Comparison of ENCODE assay signal across 13 cellular contexts in genomic region chr10:4650109-4650508, GRCh38.
DNase-seq lines count a peak whose midpoint lies in the region; ATAC-seq and TF ChIP-seq lines count a peak whose summit lies in the region.
"Had no signal": no experiment of that assay in that cellular context is flagged by ENCODE, and none has a peak within 500 bp of the region (broad histone marks: within the 10 kb centered on the region; RNA-seq: fewer than 3 reads in every experiment).

No MANE protein-coding gene starts in this region.

- H3K27ac Mint-ChIP-seq in stimulated activated naive CD8-positive, alpha-beta T cell treated with anti-CD3 and anti-CD28 coated beads, Interleukin-15, amount 100 ng/mL, for 72 hours: no peak overlapping the region
- H3K27ac Mint-ChIP-seq in stimulated activated memory B cell treated with anti-CD40 and anti-IgM and Interleukin-4, amounts not matched to agents 10 μg/mL and 1 μg/mL and 100 μg/mL, for 72 hours: no peak overlapping the region
- H3K27ac Mint-ChIP-seq: progenitor cell of endocrine pancreas had no signal

- no peaks in the 10 kb centered on the region for H3K36me3 Mint-ChIP-seq in stimulated activated memory B cell treated with anti-CD40 and anti-IgM and Interleukin-4, amounts not matched to agents 10 μg/mL and 1 μg/mL and 100 μg/mL, for 72 hours

- no peaks in the 10 kb centered on the region for H3K36me3 ChIP-seq in skeletal muscle tissue (ENCODE audit: control insufficient read depth in 3 of 3, insufficient read depth in 3 of 3, low read length in 3 of 3)

- H3K4me3 Mint-ChIP-seq in stimulated activated naive CD8-positive, alpha-beta T cell treated with anti-CD3 and anti-CD28 coated beads, Interleukin-15, amount 100 ng/mL, for 72 hours: no peak overlapping the region
- H3K4me3 Mint-ChIP-seq in stimulated activated memory B cell treated with anti-CD40 and anti-IgM and Interleukin-4, amounts not matched to agents 10 μg/mL and 1 μg/mL and 100 μg/mL, for 72 hours: no peak overlapping the region
- H3K4me3 Mint-ChIP-seq: central memory CD8-positive, alpha-beta T cell had no signal

- TF ChIP-seq CTCF in HFF-Myc (IDR thresholded peaks at IDR 0.05; ENCODE audit: low read depth, low read length, missing control alignments) (no peak), foreskin fibroblast (IDR thresholded peaks at IDR 0.05; ENCODE audit: low read depth, low read length) (no peak)

- peaks cover 34% of the 10 kb centered on the region for H3K27me3 Mint-ChIP-seq in stimulated activated naive CD8-positive, alpha-beta T cell treated with anti-CD3 and anti-CD28 coated beads, Interleukin-15, amount 100 ng/mL, for 72 hours
- no peaks in the 10 kb centered on the region for H3K27me3 Mint-ChIP-seq in stimulated activated memory B cell treated with anti-CD40 and anti-IgM and Interleukin-4, amounts not matched to agents 10 μg/mL and 1 μg/mL and 100 μg/mL, for 72 hours
- H3K27me3 Mint-ChIP-seq: central memory CD8-positive, alpha-beta T cell had no signal

- H3K9me3 Mint-ChIP-seq in stimulated activated naive CD8-positive, alpha-beta T cell treated with anti-CD3 and anti-CD28 coated beads, Interleukin-15, amount 100 ng/mL, for 72 hours: no peaks in the 10 kb centered on the region
- H3K9me3 Mint-ChIP-seq in stimulated activated memory B cell treated with anti-CD40 and anti-IgM and Interleukin-4, amounts not matched to agents 10 μg/mL and 1 μg/mL and 100 μg/mL, for 72 hours: no peaks in the 10 kb centered on the region
- H3K9me3 Mint-ChIP-seq: central memory CD8-positive, alpha-beta T cell had no signal

- H3K4me3 ChIP-seq in HFF-Myc (replicated peaks; ENCODE audit: low read depth, low read length) (no peak overlapping the region), foreskin fibroblast (ENCODE audit: low read depth in 1 of 2, low read length in 2 of 2) (no peak overlapping the region), skeletal muscle tissue (ENCODE audit: low read length in 3 of 3) (no peak overlapping the region)

- no peaks in the 10 kb centered on the region for H3K27me3 ChIP-seq in skeletal muscle tissue (ENCODE audit: control insufficient read depth in 3 of 3, insufficient read depth in 3 of 3, low read length in 3 of 3)

- no peak for ATAC-seq in stimulated activated naive CD8-positive, alpha-beta T cell treated with anti-CD3 and anti-CD28 coated beads, Interleukin-15, amount 100 ng/mL, for 72 hours
- no peak for ATAC-seq in stimulated activated memory B cell treated with anti-CD40 and anti-IgM and Interleukin-4, amounts not matched to agents 10 μg/mL and 1 μg/mL and 100 μg/mL, for 72 hours

- peaks cover 9 to 16% (median 10%) of the 10 kb centered on the region in 3 donors for H3K4me1 ChIP-seq in skeletal muscle tissue (ENCODE audit: control insufficient read depth in 3 of 3, insufficient read depth in 3 of 3, low read length in 3 of 3)

- H3K27ac ChIP-seq in skeletal muscle tissue (ENCODE audit: low read depth, low read length): peak overlapping the region; percentile 8

- no peak overlapping the region for H3K9ac ChIP-seq in skeletal muscle tissue (ENCODE audit: low read depth in 1 of 3, low read length in 3 of 3)

- DNase-seq in HFF-Myc (ENCODE audit: extremely low read depth, low read depth): peak; percentile 61
- peak; percentile 40 for DNase-seq in RPMI7951 (ENCODE audit: low read depth)
- DNase-seq in foreskin fibroblast: peak; percentile 45 to 69
- no peak for DNase-seq in NCI-H524 (lab: John Stamatoyannopoulos, UW)
- DNase-seq in stimulated activated naive CD8-positive, alpha-beta T cell treated with anti-CD3 and anti-CD28 coated beads, Interleukin-15, amount 100 ng/mL, for 72 hours: no peak
- DNase-seq in GM03348 (ENCODE audit: low spot score): no peak
- DNase-seq: glutamatergic neuron, mammary epithelial cell, SHP77 treated with DMSO at 0.1 percent for 48 hours had no signal

- no peaks in the 10 kb centered on the region for H3K9me3 ChIP-seq in skeletal muscle tissue (ENCODE audit: control insufficient read depth in 3 of 3, low read length in 3 of 3)

- H3K4me1 Mint-ChIP-seq in stimulated activated naive CD8-positive, alpha-beta T cell treated with anti-CD3 and anti-CD28 coated beads, Interleukin-15, amount 100 ng/mL, for 72 hours: peaks cover 29% of the 10 kb centered on the region
- peaks cover 16% of the 10 kb centered on the region for H3K4me1 Mint-ChIP-seq in stimulated activated memory B cell treated with anti-CD40 and anti-IgM and Interleukin-4, amounts not matched to agents 10 μg/mL and 1 μg/mL and 100 μg/mL, for 72 hours

Comparison
In these comparisons a context has a peak if more than half of its experiments do, and no peak if none do; other contexts are left out.
1. DNase-seq: peak in HFF-Myc (single experiment), RPMI7951 (single experiment) and foreskin fibroblast (2 of 2); none in NCI-H524 (0 of 2), stimulated activated naive CD8-positive, alpha-beta T cell treated with anti-CD3 and anti-CD28 coated beads, Interleukin-15, amount 100 ng/mL, for 72 hours (0 of 2) and GM03348 (single experiment).